1 cellular context compared by ENCODE assay signal in the genomic region with DNA sequence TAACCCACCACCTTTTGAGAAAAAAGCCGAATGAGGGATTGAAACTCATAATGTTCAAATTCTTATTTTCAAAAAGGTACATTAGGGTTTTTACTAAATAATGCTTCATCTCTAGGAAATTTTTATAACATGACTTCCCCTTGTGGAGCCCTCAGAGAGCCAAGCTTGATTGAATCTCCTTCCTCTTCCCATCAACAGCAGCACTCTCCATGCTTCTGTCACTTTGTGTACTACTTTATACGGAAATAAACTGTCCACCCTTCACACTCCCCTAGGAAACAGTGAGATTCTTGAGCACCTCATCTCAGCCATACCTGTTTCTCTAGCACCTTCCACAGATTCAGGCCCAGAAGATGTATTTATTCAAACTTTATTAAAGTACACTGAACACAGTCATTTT.
TF ChIP-seq lines count a peak whose summit lies in the region.

No MANE protein-coding gene starts in this region.

TF ChIP-seq in liver, 16 proteins besides CTCF, POLR2A, EP300 and RAD21 (continued from another document):
- TF ChIP-seq, protein P1, sequence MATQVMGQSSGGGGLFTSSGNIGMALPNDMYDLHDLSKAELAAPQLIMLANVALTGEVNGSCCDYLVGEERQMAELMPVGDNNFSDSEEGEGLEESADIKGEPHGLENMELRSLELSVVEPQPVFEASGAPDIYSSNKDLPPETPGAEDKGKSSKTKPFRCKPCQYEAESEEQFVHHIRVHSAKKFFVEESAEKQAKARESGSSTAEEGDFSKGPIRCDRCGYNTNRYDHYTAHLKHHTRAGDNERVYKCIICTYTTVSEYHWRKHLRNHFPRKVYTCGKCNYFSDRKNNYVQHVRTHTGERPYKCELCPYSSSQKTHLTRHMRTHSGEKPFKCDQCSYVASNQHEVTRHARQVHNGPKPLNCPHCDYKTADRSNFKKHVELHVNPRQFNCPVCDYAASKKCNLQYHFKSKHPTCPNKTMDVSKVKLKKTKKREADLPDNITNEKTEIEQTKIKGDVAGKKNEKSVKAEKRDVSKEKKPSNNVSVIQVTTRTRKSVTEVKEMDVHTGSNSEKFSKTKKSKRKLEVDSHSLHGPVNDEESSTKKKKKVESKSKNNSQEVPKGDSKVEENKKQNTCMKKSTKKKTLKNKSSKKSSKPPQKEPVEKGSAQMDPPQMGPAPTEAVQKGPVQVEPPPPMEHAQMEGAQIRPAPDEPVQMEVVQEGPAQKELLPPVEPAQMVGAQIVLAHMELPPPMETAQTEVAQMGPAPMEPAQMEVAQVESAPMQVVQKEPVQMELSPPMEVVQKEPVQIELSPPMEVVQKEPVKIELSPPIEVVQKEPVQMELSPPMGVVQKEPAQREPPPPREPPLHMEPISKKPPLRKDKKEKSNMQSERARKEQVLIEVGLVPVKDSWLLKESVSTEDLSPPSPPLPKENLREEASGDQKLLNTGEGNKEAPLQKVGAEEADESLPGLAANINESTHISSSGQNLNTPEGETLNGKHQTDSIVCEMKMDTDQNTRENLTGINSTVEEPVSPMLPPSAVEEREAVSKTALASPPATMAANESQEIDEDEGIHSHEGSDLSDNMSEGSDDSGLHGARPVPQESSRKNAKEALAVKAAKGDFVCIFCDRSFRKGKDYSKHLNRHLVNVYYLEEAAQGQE (IDR thresholded peaks at IDR 0.05): no peak
- TF ChIP-seq NR2F2 (IDR thresholded peaks at IDR 0.05): no peak
